Comparison of ENCODE assay signal across 34 cellular contexts in genomic region chr21:17348357-17348756, GRCh38.
"Had no signal": no experiment of that assay in that cellular context is flagged by ENCODE, and none has a peak within 500 bp of the region (broad histone marks: within the 10 kb centered on the region; RNA-seq: fewer than 3 reads in every experiment).

No MANE protein-coding gene starts in this region.

- H3K27me3 ChIP-seq: adrenal gland, ascending aorta, body of pancreas, brain microvascular endothelial cell, breast epithelium, cardiac muscle cell had no signal

- H3K4me1 ChIP-seq: adrenal gland, ascending aorta, body of pancreas, breast epithelium had no signal

- H3K4me3 ChIP-seq: adrenal gland, ascending aorta, body of pancreas, breast epithelium, cardiac muscle cell had no signal

- DNase-seq: activated effector memory CD4-positive, alpha-beta T cell treated with anti-CD3 and anti-CD28 coated beads, Interleukin-2, amount 50 U/mL, for 16 hours; activated effector memory CD4-positive, alpha-beta T cell treated with Interleukin-2 at 50 U/mL for 16 hours; activated gamma-delta T cell; activated gamma-delta T cell treated with Interleukin-2 at 50 U/mL for 16 hours; activated naive CD4-positive, alpha-beta T cell; activated naive CD4-positive, alpha-beta T cell treated with anti-CD3 and anti-CD28 coated beads for 36 hours; activated naive CD4-positive, alpha-beta T cell treated with anti-CD3 and anti-CD28 coated beads, Interleukin-2, amount 10 ng/mL, durations not matched to agents 7 days and 5 days; activated naive CD4-positive, alpha-beta T cell treated with anti-CD3 and anti-CD28 coated beads, Interleukin-2, amount 50 U/mL, for 16 hours; activated naive CD4-positive, alpha-beta T cell treated with Interleukin-2 at 50 U/mL for 16 hours; activated naive CD8-positive, alpha-beta T cell treated with anti-CD3 and anti-CD28 coated beads for 36 hours; activated naive CD8-positive, alpha-beta T cell treated with anti-CD3 and anti-CD28 coated beads, Interleukin-2, amount 10 ng/mL, durations not matched to agents 7 days and 5 days; activated naive CD8-positive, alpha-beta T cell treated with anti-CD3 and anti-CD28 coated beads, Interleukin-2, amount 50 U/mL, for 24 hours; activated T-cell treated with anti-CD3 and anti-CD28 coated beads, Interleukin-2, amount 50 U/mL, for 1 hour; activated T-cell treated with anti-CD3 and anti-CD28 coated beads, Interleukin-2, amount 50 U/mL, for 24 hours; activated T-cell treated with anti-CD3 and anti-CD28 coated beads, Interleukin-2, amount 50 U/mL, for 4 hours; activated T-cell treated with anti-CD3 and anti-CD28 coated beads, Interleukin-2, amount 50 U/mL, for 48 hours; activated T-cell treated with anti-CD3 and anti-CD28 coated beads, Interleukin-2, amount 50 U/mL, for 72 hours; adrenal gland; amniotic stem cell; amygdala; anterior cingulate cortex; aorta; body of pancreas; brain microvascular endothelial cell; caudate nucleus; central memory CD4-positive, alpha-beta T cell; cerebellar nuclear complex had no signal

- H3K27ac ChIP-seq: adrenal gland, ascending aorta, body of pancreas, brain microvascular endothelial cell, breast epithelium, cardiac muscle cell had no signal

- H3K9me3 ChIP-seq: adrenal gland, ascending aorta, body of pancreas had no signal

- H3K36me3 ChIP-seq: adrenal gland, ascending aorta, brain microvascular endothelial cell, breast epithelium, cardiac muscle cell had no signal

- FAIRE-seq: astrocyte, bronchial epithelial cell had no signal

- ATAC-seq: activated naive CD4-positive, alpha-beta T cell treated with anti-CD3 and anti-CD28 coated beads, Interleukin-2, amount 50 U/mL, for 72 hours; activated naive CD8-positive, alpha-beta T cell treated with anti-CD3 and anti-CD28 coated beads, Interleukin-2, amount 50 U/mL, for 24 hours; activated T-cell treated with anti-CD3 and anti-CD28 coated beads, Interleukin-2, amount 50 U/mL, for 4 hours; activated T-cell treated with anti-CD3 and anti-CD28 coated beads, Interleukin-2, amount 50 U/mL, for 72 hours; activated T-helper 17 cell treated with anti-CD3 and anti-CD28 coated beads, Interleukin-2, amount 50 U/mL, for 72 hours; body of pancreas had no signal
